2 cellular contexts compared by ENCODE assay signal in the genomic region with DNA sequence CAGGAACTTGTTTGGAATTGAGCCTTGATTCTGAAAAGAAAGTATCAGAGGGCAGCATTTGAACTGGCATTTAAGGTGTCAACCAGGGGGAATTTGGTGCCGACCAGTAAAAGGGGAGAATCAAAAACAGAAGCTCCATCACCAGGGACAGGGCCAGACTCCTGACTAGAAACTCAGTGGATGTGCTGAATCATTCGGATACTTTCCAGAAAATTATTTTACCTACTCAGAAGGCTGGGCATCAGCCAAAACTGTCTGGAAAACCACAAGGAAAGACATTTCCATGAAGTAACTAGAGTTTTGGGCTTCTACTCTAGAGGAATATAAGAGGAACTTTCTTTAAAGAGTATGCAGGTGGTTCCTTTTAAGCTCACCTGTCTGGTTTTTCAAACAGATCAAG.
TF ChIP-seq lines count a peak whose summit lies in the region.

No MANE protein-coding gene starts in this region.

TF ChIP-seq in SK-N-SH, 30 proteins besides CTCF, POLR2A, EP300 and RAD21 (continued from another document):
- TF ChIP-seq, protein P1, sequence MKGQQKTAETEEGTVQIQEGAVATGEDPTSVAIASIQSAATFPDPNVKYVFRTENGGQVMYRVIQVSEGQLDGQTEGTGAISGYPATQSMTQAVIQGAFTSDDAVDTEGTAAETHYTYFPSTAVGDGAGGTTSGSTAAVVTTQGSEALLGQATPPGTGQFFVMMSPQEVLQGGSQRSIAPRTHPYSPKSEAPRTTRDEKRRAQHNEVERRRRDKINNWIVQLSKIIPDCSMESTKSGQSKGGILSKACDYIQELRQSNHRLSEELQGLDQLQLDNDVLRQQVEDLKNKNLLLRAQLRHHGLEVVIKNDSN (IDR thresholded peaks at IDR 0.05; ENCODE audit: borderline replicate concordance, low read depth): no peak

TF ChIP-seq in SK-N-SH treated with all-trans-retinoic acid at 6 μM for 48 hours, 23 proteins besides CTCF, POLR2A, EP300 and RAD21 (continued from another document):
- TF ChIP-seq, protein P2, sequence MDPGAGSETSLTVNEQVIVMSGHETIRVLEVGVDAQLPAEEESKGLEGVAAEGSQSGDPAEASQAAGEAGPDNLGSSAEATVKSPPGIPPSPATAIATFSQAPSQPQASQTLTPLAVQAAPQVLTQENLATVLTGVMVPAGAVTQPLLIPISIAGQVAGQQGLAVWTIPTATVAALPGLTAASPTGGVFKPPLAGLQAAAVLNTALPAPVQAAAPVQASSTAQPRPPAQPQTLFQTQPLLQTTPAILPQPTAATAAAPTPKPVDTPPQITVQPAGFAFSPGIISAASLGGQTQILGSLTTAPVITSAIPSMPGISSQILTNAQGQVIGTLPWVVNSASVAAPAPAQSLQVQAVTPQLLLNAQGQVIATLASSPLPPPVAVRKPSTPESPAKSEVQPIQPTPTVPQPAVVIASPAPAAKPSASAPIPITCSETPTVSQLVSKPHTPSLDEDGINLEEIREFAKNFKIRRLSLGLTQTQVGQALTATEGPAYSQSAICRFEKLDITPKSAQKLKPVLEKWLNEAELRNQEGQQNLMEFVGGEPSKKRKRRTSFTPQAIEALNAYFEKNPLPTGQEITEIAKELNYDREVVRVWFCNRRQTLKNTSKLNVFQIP (CRISPR knock-in tag; IDR thresholded peaks at IDR 0.05; ENCODE audit: borderline replicate concordance, low read depth): no peak
- TF ChIP-seq OSR1 (CRISPR knock-in tag; IDR thresholded peaks at IDR 0.05) (no peak), ARNTL (CRISPR knock-in tag; IDR thresholded peaks at IDR 0.05; ENCODE audit: borderline replicate concordance, low read depth) (no peak), ZNF565 (CRISPR knock-in tag; conservative IDR thresholded peaks at IDR 0.05; ENCODE audit: low read depth) (no peak), TOX (CRISPR knock-in tag; IDR thresholded peaks at IDR 0.05; ENCODE audit: borderline replicate concordance) (no peak), BACH2 (CRISPR knock-in tag; IDR thresholded peaks at IDR 0.05; ENCODE audit: borderline replicate concordance) (no peak), GLIS3 (CRISPR knock-in tag; IDR thresholded peaks at IDR 0.05) (no peak), ISL1 (CRISPR knock-in tag; IDR thresholded peaks at IDR 0.05) (no peak), ZFP3 (CRISPR knock-in tag; IDR thresholded peaks at IDR 0.05) (no peak), ZFP30 (CRISPR knock-in tag; IDR thresholded peaks at IDR 0.05) (no peak), ESRRG (CRISPR knock-in tag; IDR thresholded peaks at IDR 0.05) (no peak), ZC3H10 (CRISPR knock-in tag; IDR thresholded peaks at IDR 0.05) (no peak), SNAI2 (CRISPR knock-in tag; IDR thresholded peaks at IDR 0.05) (no peak), RARB (CRISPR knock-in tag; IDR thresholded peaks at IDR 0.05) (no peak), CSDC2 (CRISPR knock-in tag; IDR thresholded peaks at IDR 0.05) (no peak), ZNF70 (CRISPR knock-in tag; IDR thresholded peaks at IDR 0.05) (no peak)
- TF ChIP-seq, protein P3, sequence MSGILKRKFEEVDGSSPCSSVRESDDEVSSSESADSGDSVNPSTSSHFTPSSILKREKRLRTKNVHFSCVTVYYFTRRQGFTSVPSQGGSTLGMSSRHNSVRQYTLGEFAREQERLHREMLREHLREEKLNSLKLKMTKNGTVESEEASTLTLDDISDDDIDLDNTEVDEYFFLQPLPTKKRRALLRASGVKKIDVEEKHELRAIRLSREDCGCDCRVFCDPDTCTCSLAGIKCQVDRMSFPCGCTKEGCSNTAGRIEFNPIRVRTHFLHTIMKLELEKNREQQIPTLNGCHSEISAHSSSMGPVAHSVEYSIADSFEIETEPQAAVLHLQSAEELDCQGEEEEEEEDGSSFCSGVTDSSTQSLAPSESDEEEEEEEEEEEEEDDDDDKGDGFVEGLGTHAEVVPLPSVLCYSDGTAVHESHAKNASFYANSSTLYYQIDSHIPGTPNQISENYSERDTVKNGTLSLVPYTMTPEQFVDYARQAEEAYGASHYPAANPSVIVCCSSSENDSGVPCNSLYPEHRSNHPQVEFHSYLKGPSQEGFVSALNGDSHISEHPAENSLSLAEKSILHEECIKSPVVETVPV (CRISPR knock-in tag; IDR thresholded peaks at IDR 0.05): no peak
- TF ChIP-seq, protein P4, sequence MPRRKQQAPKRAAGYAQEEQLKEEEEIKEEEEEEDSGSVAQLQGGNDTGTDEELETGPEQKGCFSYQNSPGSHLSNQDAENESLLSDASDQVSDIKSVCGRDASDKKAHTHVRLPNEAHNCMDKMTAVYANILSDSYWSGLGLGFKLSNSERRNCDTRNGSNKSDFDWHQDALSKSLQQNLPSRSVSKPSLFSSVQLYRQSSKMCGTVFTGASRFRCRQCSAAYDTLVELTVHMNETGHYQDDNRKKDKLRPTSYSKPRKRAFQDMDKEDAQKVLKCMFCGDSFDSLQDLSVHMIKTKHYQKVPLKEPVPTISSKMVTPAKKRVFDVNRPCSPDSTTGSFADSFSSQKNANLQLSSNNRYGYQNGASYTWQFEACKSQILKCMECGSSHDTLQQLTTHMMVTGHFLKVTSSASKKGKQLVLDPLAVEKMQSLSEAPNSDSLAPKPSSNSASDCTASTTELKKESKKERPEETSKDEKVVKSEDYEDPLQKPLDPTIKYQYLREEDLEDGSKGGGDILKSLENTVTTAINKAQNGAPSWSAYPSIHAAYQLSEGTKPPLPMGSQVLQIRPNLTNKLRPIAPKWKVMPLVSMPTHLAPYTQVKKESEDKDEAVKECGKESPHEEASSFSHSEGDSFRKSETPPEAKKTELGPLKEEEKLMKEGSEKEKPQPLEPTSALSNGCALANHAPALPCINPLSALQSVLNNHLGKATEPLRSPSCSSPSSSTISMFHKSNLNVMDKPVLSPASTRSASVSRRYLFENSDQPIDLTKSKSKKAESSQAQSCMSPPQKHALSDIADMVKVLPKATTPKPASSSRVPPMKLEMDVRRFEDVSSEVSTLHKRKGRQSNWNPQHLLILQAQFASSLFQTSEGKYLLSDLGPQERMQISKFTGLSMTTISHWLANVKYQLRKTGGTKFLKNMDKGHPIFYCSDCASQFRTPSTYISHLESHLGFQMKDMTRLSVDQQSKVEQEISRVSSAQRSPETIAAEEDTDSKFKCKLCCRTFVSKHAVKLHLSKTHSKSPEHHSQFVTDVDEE (CRISPR knock-in tag; IDR thresholded peaks at IDR 0.05): no peak
